In the genomic region with DNA sequence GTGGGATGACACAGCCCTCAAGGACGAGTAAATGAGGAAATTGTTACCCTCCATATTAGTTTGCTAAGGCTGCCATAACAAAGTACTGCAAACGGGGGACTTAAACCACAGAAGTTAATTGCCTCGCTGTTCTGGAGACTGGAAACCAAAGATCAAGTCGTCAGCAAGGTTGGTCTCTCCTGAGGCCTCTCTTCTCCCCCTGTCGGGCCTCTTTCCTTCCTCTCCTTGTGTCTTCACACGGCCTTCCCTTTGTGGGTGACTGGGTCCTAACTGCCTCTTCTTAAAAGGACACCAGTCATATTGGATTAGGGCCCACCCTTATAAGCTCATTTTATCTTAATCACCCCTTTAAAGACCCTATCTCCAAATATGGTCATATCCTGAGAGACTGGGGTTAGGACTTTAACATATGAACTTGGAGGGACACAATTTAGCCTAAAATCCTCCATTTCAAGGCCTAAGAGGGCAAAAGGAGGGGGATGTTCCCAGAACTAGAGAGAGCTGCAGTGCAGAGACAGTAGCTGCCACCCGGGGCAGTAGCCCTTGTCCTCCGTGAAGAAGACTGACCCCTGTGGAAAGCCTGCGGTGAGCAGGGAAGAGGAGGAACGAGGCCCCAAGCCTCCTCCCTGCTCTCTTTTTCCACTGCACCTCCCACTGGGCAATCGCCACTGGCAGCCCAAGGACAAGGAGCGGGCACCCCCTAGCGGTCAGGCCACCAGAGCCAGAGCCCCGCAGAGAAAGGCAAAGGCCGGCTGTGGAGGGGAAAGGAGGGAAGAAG, we compare ENCODE assay signal across 2 cellular contexts.
TF ChIP-seq lines count a peak whose summit lies in the region.

No MANE protein-coding gene starts in this region.

TF ChIP-seq in HEK293, 187 proteins besides CTCF, POLR2A, EP300 and RAD21 (continued from another document):
- TF ChIP-seq ZNF398 (tag by site-specific recombination; IDR thresholded peaks at IDR 0.05), result no peak
- TF ChIP-seq ZNF280D (tag by site-specific recombination; IDR thresholded peaks at IDR 0.05), result no peak
- TF ChIP-seq ZNF843 (tag by site-specific recombination; IDR thresholded peaks at IDR 0.05), result no peak
- no peak for TF ChIP-seq HOXA7 (CRISPR knock-in tag; IDR thresholded peaks at IDR 0.05; ENCODE audit: borderline replicate concordance)
- TF ChIP-seq BCL11A (tag by site-specific recombination; IDR thresholded peaks at IDR 0.05; ENCODE audit: low read depth), result no peak
- 0 out of 2 replicates have a peak, but pooled peaks have one; percentile 32 for TF ChIP-seq ZNF341 (tag by site-specific recombination; IDR thresholded peaks at IDR 0.05; ENCODE audit: low read depth)
- peak; percentile 62; the same call in 1 of the 2 replicates for TF ChIP-seq GLIS1 (tag by site-specific recombination; IDR thresholded peaks at IDR 0.05)
- TF ChIP-seq ZNF544 (tag by site-specific recombination; IDR thresholded peaks at IDR 0.05), result no peak
- TF ChIP-seq AEBP2 (tag by site-specific recombination; IDR thresholded peaks at IDR 0.05; ENCODE audit: borderline replicate concordance), result no peak
- TF ChIP-seq, protein P1, sequence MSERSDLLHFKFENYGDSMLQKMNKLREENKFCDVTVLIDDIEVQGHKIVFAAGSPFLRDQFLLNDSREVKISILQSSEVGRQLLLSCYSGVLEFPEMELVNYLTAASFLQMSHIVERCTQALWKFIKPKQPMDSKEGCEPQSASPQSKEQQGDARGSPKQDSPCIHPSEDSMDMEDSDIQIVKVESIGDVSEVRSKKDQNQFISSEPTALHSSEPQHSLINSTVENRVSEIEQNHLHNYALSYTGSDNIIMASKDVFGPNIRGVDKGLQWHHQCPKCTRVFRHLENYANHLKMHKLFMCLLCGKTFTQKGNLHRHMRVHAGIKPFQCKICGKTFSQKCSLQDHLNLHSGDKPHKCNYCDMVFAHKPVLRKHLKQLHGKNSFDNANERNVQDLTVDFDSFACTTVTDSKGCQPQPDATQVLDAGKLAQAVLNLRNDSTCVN (tag by site-specific recombination; optimal IDR thresholded peaks at IDR 0.05), result no peak
- 0 out of 2 replicates have a peak, but pooled peaks have one; percentile 37 for TF ChIP-seq ZNF561 (tag by site-specific recombination; IDR thresholded peaks at IDR 0.05; ENCODE audit: borderline replicate concordance)
- no peak for TF ChIP-seq REPIN1 (tag by site-specific recombination; IDR thresholded peaks at IDR 0.05; ENCODE audit: low read depth)
- no peak for TF ChIP-seq ZNF558 (tag by site-specific recombination; IDR thresholded peaks at IDR 0.05)
- no peak for TF ChIP-seq ZNF426 (tag by site-specific recombination; IDR thresholded peaks at IDR 0.05)
- no peak for TF ChIP-seq ZNF350 (tag by site-specific recombination; IDR thresholded peaks at IDR 0.05)
- 0 out of 2 replicates have a peak, but pooled peaks have one; percentile 23 for TF ChIP-seq GLIS2 (tag by site-specific recombination; IDR thresholded peaks at IDR 0.05)
- peak; percentile 84 for TF ChIP-seq ZNF654 (tag by site-specific recombination; IDR thresholded peaks at IDR 0.05; ENCODE audit: low read depth)
- peak; percentile 41; the same call in 1 of the 2 replicates for TF ChIP-seq PRDM1 (tag by site-specific recombination; IDR thresholded peaks at IDR 0.05)

TF ChIP-seq in GM12878, 131 proteins besides CTCF, POLR2A, EP300 and RAD21 (continued from another document and continues in another):
- TF ChIP-seq, protein P2, sequence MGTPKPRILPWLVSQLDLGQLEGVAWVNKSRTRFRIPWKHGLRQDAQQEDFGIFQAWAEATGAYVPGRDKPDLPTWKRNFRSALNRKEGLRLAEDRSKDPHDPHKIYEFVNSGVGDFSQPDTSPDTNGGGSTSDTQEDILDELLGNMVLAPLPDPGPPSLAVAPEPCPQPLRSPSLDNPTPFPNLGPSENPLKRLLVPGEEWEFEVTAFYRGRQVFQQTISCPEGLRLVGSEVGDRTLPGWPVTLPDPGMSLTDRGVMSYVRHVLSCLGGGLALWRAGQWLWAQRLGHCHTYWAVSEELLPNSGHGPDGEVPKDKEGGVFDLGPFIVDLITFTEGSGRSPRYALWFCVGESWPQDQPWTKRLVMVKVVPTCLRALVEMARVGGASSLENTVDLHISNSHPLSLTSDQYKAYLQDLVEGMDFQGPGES (IDR thresholded peaks at IDR 0.05), result no peak
- TF ChIP-seq EGR1 (IDR thresholded peaks at IDR 0.05; ENCODE audit: borderline replicate concordance in 1 of 2, low read depth in 2 of 2, low read length in 2 of 2) (no peak), HDAC6 (IDR thresholded peaks at IDR 0.05; ENCODE audit: unreplicated experiment) (no peak), E2F4 (IDR thresholded peaks at IDR 0.05; ENCODE audit: low read depth, low read length) (no peak), BACH1 (IDR thresholded peaks at IDR 0.05; ENCODE audit: borderline replicate concordance) (no peak), YY1 (IDR thresholded peaks at IDR 0.05; ENCODE audit: low read depth, low read length) (peak; percentile 76; the same call in 1 of the 2 replicates), CHD4 (IDR thresholded peaks at IDR 0.05) (no peak), HSF1 (IDR thresholded peaks at IDR 0.05; ENCODE audit: low read depth, low read length) (no peak), SIX5 (IDR thresholded peaks at IDR 0.05; ENCODE audit: low read depth, low read length, severe bottlenecking) (no peak), SMARCA5 (IDR thresholded peaks at IDR 0.05) (0 out of 2 replicates have a peak, but pooled peaks have one; percentile 42), SMC3 (IDR thresholded peaks at IDR 0.05; ENCODE audit: borderline replicate concordance, low read length) (peak; percentile 85), SPI1 (IDR thresholded peaks at IDR 0.05; ENCODE audit: borderline replicate concordance, insufficient read depth, low read depth, low read length) (no peak), KDM1A (IDR thresholded peaks at IDR 0.05; ENCODE audit: borderline replicate concordance) (no peak), MEF2B (IDR thresholded peaks at IDR 0.05; ENCODE audit: partially characterized antibody, poor library complexity, severe bottlenecking) (no peak), ZNF207 (IDR thresholded peaks at IDR 0.05; ENCODE audit: borderline replicate concordance) (no peak), TCF12 (IDR thresholded peaks at IDR 0.05; ENCODE audit: low read depth, low read length) (no peak), PBX3 (IDR thresholded peaks at IDR 0.05; ENCODE audit: insufficient replicate concordance, low read depth, low read length) (no peak), MXI1 (IDR thresholded peaks at IDR 0.05; ENCODE audit: low read depth, low read length) (no peak), ZBED1 (IDR thresholded peaks at IDR 0.05; ENCODE audit: borderline replicate concordance) (no peak), BCL11A (IDR thresholded peaks at IDR 0.05; ENCODE audit: low read depth, low read length) (no peak), DPF2 (IDR thresholded peaks at IDR 0.05) (no peak), CREB1 (IDR thresholded peaks at IDR 0.05; ENCODE audit: low read depth) (no peak), SKIL (IDR thresholded peaks at IDR 0.05; ENCODE audit: low read depth, poor library complexity, severe bottlenecking) (no peak), CHD1 (IDR thresholded peaks at IDR 0.05; ENCODE audit: low read depth, low read length) (no peak), CREM (IDR thresholded peaks at IDR 0.05; ENCODE audit: low read depth) (no peak), SRF (IDR thresholded peaks at IDR 0.05; ENCODE audit: low read depth in 2 of 2, low read length in 2 of 2) (peak in 1 of 2 experiments; percentile 69; a peak in 1 of 4 replicates), NR2F1 (conservative IDR thresholded peaks at IDR 0.05) (no peak), ASH2L (IDR thresholded peaks at IDR 0.05; ENCODE audit: borderline replicate concordance, low read depth) (no peak), MTA2 (IDR thresholded peaks at IDR 0.05; ENCODE audit: low read depth) (no peak), SIN3A (IDR thresholded peaks at IDR 0.05; ENCODE audit: low read depth, low read length) (no peak), ZSCAN29 (IDR thresholded peaks at IDR 0.05) (no peak), CBX5 (IDR thresholded peaks at IDR 0.05; ENCODE audit: low read depth) (no peak), ATF3 (IDR thresholded peaks at IDR 0.05; ENCODE audit: borderline replicate concordance, extremely low read depth, low read depth, low read length) (no peak)
- TF ChIP-seq, protein P3, sequence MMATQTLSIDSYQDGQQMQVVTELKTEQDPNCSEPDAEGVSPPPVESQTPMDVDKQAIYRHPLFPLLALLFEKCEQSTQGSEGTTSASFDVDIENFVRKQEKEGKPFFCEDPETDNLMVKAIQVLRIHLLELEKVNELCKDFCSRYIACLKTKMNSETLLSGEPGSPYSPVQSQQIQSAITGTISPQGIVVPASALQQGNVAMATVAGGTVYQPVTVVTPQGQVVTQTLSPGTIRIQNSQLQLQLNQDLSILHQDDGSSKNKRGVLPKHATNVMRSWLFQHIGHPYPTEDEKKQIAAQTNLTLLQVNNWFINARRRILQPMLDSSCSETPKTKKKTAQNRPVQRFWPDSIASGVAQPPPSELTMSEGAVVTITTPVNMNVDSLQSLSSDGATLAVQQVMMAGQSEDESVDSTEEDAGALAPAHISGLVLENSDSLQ (IDR thresholded peaks at IDR 0.05), result no peak
- TF ChIP-seq, protein P4, sequence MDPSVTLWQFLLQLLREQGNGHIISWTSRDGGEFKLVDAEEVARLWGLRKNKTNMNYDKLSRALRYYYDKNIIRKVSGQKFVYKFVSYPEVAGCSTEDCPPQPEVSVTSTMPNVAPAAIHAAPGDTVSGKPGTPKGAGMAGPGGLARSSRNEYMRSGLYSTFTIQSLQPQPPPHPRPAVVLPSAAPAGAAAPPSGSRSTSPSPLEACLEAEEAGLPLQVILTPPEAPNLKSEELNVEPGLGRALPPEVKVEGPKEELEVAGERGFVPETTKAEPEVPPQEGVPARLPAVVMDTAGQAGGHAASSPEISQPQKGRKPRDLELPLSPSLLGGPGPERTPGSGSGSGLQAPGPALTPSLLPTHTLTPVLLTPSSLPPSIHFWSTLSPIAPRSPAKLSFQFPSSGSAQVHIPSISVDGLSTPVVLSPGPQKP (IDR thresholded peaks at IDR 0.05; ENCODE audit: low read depth, low read length), result peak; percentile 13; the same call in 1 of the 2 replicates
- TF ChIP-seq, protein P5, sequence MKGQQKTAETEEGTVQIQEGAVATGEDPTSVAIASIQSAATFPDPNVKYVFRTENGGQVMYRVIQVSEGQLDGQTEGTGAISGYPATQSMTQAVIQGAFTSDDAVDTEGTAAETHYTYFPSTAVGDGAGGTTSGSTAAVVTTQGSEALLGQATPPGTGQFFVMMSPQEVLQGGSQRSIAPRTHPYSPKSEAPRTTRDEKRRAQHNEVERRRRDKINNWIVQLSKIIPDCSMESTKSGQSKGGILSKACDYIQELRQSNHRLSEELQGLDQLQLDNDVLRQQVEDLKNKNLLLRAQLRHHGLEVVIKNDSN (IDR thresholded peaks at IDR 0.05; ENCODE audit: borderline replicate concordance, extremely low read length, insufficient read depth, low read depth, low read length), result no peak
